16 cellular contexts compared by ENCODE assay signal in the genomic region with DNA sequence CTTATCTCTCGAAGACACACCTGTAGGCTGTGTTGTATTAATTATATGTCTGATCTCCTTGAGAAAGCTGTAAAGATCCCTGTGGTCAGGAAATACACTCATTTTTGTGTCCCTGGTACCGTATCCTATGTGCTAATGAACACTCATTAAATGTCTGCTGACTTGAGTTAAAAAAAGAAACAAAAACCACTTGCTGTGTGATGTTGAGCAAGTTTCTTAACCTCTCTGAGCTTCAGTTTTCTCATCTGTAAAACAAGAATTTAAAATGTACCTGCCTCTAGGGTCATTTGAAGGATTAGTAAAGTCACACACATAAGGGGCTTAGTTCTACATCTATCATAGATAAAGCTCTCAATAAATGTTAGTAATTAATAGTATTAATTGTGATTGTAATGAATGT.
DNase-seq lines count a peak whose midpoint lies in the region; ATAC-seq, FAIRE-seq and TF ChIP-seq lines count a peak whose summit lies in the region.
"Had no signal": no experiment of that assay in that cellular context is flagged by ENCODE, and none has a peak within 500 bp of the region (broad histone marks: within the 10 kb centered on the region; RNA-seq: fewer than 3 reads in every experiment).

No MANE protein-coding gene starts in this region.

- TF ChIP-seq POLR2A in K562 (conservative IDR thresholded peaks at IDR 0.05): no peak

- CTCF ChIA-PET in K562 (lab: Yijun Ruan, JAX; ENCODE audit: low intra/inter-chr PET ratio): no interaction called here

- peaks cover 67% of the 10 kb centered on the region for H3K4me1 ChIP-seq in OCI-LY3 (ENCODE audit: low read length)
- H3K4me1 ChIP-seq in K562 (replicated peaks in 1 of 2; ENCODE audit: control insufficient read depth in 2 of 2, insufficient read depth in 2 of 2, low read length in 2 of 2): no peaks in the 10 kb centered on the region
- H3K4me1 ChIP-seq in keratinocyte (ENCODE audit: control insufficient read depth, extremely low read depth, insufficient read depth, low read length): peaks cover 12% of the 10 kb centered on the region

- H3K27ac ChIP-seq in OCI-LY3 (ENCODE audit: low read length) (no peak overlapping the region; the same call in 1 of the 2 replicates), K562 (ENCODE audit: extremely low read depth, low read depth, low read length) (no peak overlapping the region), keratinocyte (ENCODE audit: control insufficient read depth, insufficient read depth, low read length) (no peak overlapping the region)

- intact Hi-C loops in K562 (cut with micrococcal nuclease) (no loop called here), left cardiac atrium (cut with DNase I) (no loop called here)

- H3K9me1 ChIP-seq in K562 (ENCODE audit: control insufficient read depth, insufficient read depth, low read length): no peaks in the 10 kb centered on the region
- peaks cover 3% of the 10 kb centered on the region for H3K9me1 ChIP-seq in keratinocyte (ENCODE audit: control insufficient read depth, extremely low read depth, insufficient read depth, low read length)

- no peak overlapping the region for H3K9ac ChIP-seq in OCI-LY3 (ENCODE audit: low read length)
- H3K9ac ChIP-seq in K562 (ENCODE audit: insufficient read depth in 1 of 2, low read depth in 2 of 2, low read length in 2 of 2): no peak overlapping the region
- H3K9ac ChIP-seq in keratinocyte (ENCODE audit: control insufficient read depth, extremely low read depth, insufficient read depth, low read length): no peak overlapping the region

- H2AFZ ChIP-seq in OCI-LY3 (ENCODE audit: low read depth, low read length) (no peak overlapping the region), K562 (ENCODE audit: low read depth, low read length) (no peak overlapping the region), keratinocyte (ENCODE audit: control insufficient read depth, low read length) (no peak overlapping the region)

- WGBS in K562 (ENCODE audit: insufficient coverage, low coverage, missing lambda C conversion rate): 2% methylated on average over 2 of the region's 2 CpGs

- dilution Hi-C loops in keratinocyte (cut with MboI; ENCODE audit: extremely low pct_ligation_motif_present, low sequenced_read_pairs): no loop called here

- TF ChIP-seq EP300 in K562 (IDR thresholded peaks at IDR 0.05; ENCODE audit: low read length): no peak

- BruUV-seq in K562 (replicated peaks; lab: Mats Ljungman, UMichigan): no TSS peak

- no peaks in the 10 kb centered on the region for H3K79me2 ChIP-seq in OCI-LY3 (ENCODE audit: low read length)
- no peaks in the 10 kb centered on the region for H3K79me2 ChIP-seq in K562 (ENCODE audit: control insufficient read depth, insufficient read depth, low read length)
- H3K79me2 ChIP-seq in keratinocyte (ENCODE audit: control insufficient read depth, insufficient read depth, low read length): no peaks in the 10 kb centered on the region

- FAIRE-seq in K562 (lab: Jason Lieb, UNC) (no peak), keratinocyte (lab: Jason Lieb, UNC) (peak; percentile 26)
- FAIRE-seq: GM18507 had no signal

- no peak for ATAC-seq in K562
- ATAC-seq in left cardiac atrium: no peak
- no peak for ATAC-seq in GM19324 (IDR thresholded peaks at IDR 0.05; ENCODE audit: low FRiP score, unreplicated experiment)

- H4K20me1 ChIP-seq in OCI-LY3 (ENCODE audit: insufficient read depth, low read length) (no peaks in the 10 kb centered on the region), K562 (replicated peaks; ENCODE audit: control insufficient read depth, insufficient read depth, low read length) (peaks cover under 1% of the 10 kb centered on the region), keratinocyte (ENCODE audit: control insufficient read depth, extremely low read depth, insufficient read depth, low read length) (no peaks in the 10 kb centered on the region)

- no peak for TF ChIP-seq CTCF in OCI-LY3 (IDR thresholded peaks at IDR 0.05; ENCODE audit: low read depth, low read length)
- no peak for TF ChIP-seq CTCF in K562 (IDR thresholded peaks at IDR 0.05 in 2 of 3, conservative IDR thresholded peaks at IDR 0.05 in 1 of 3; ENCODE audit: insufficient read depth in 2 of 3, low read depth in 1 of 3, low read length in 3 of 3)
- TF ChIP-seq CTCF in keratinocyte (optimal IDR thresholded peaks at IDR 0.05 in 1 of 3, IDR thresholded peaks at IDR 0.05 in 1 of 3, conservative IDR thresholded peaks at IDR 0.05 in 1 of 3; ENCODE audit: extremely low read depth in 1 of 3, insufficient read depth in 2 of 3, low read length in 3 of 3): no peak

- POLR2A ChIA-PET in K562 (lab: Yijun Ruan, JAX): interaction anchor here (1.2 kb wide), 1 partner anchor 8 kb away, joined by 3 read pairs; no protein-coding TSS in a partner anchor

- no peaks in the 10 kb centered on the region for H3K36me3 ChIP-seq in OCI-LY3 (replicated peaks; ENCODE audit: low read depth, low read length)
- H3K36me3 ChIP-seq in K562 (ENCODE audit: control insufficient read depth, insufficient read depth, low read length): no peaks in the 10 kb centered on the region
- no peaks in the 10 kb centered on the region for H3K36me3 ChIP-seq in keratinocyte (ENCODE audit: control insufficient read depth in 2 of 2, extremely low read depth in 1 of 2, insufficient read depth in 2 of 2, low read length in 2 of 2)

- in situ Hi-C loops in K562 (cut with MboI): no loop called here

- H3K9me3 ChIP-seq in OCI-LY3 (ENCODE audit: insufficient read depth, low read length) (no peaks in the 10 kb centered on the region), K562 (replicated peaks; ENCODE audit: control insufficient read depth, insufficient read depth, low read depth, low read length) (no peaks in the 10 kb centered on the region), keratinocyte (ENCODE audit: control insufficient read depth, low read depth, low read length) (no peaks in the 10 kb centered on the region)

- H3K4me3 ChIP-seq in OCI-LY3 (ENCODE audit: low read length) (no peak overlapping the region), K562 (no peak overlapping the region), keratinocyte (ENCODE audit: control insufficient read depth in 2 of 3, extremely low read depth in 1 of 3, insufficient read depth in 2 of 3, low read depth in 1 of 3, low read length in 3 of 3) (no peak overlapping the region)

- no peak for TF ChIP-seq RAD21 in K562 (CRISPR knock-in tag; conservative IDR thresholded peaks at IDR 0.05 in 1 of 2, IDR thresholded peaks at IDR 0.05 in 1 of 2)

- DNase-seq in K562 (ENCODE audit: extremely low read depth in 1 of 4, low spot score in 3 of 4) (no peak), keratinocyte (ENCODE audit: low read depth, low spot score) (no peak), NCI-H2081 treated with DMSO at 0.1 percent for 48 hours (lab: John Stamatoyannopoulos, UW) (no peak), left cardiac atrium (no peak)
- DNase-seq: C1 segment of cervical spinal cord; Calu3; CD4-positive, alpha-beta memory T cell; DMS79; EL; GDM1; GOT3; H7; HCEC 1CT had no signal

- H3K27me3 ChIP-seq in OCI-LY3 (ENCODE audit: low read depth, low read length) (peaks cover 3% of the 10 kb centered on the region; the same call in 1 of the 2 replicates), K562 (ENCODE audit: control insufficient read depth in 2 of 2, insufficient read depth in 2 of 2, low read length in 2 of 2) (peaks cover 9 to 31% of the 10 kb centered on the region in 2 experiments), keratinocyte (ENCODE audit: control insufficient read depth, extremely low read depth, insufficient read depth, low read length) (peaks cover 33% of the 10 kb centered on the region)

- H3K4me2 ChIP-seq in OCI-LY3 (ENCODE audit: low read length) (peak overlapping the region; percentile 10; the same call in 1 of the 2 replicates), K562 (ENCODE audit: insufficient read depth, low read length) (no peak overlapping the region), keratinocyte (ENCODE audit: control insufficient read depth, extremely low read depth, insufficient read depth, low read depth, low read length) (no peak overlapping the region)

TF ChIP-seq in K562, 482 proteins besides CTCF, POLR2A, EP300 and RAD21 (continues in another document):
- no peak for TF ChIP-seq ZNF197 (CRISPR knock-in tag; IDR thresholded peaks at IDR 0.05; ENCODE audit: low read depth)
- TF ChIP-seq HDAC2 (IDR thresholded peaks at IDR 0.05): no peak
- TF ChIP-seq ETS2 (tag; IDR thresholded peaks at IDR 0.05; ENCODE audit: borderline replicate concordance, poor library complexity, severe bottlenecking): no peak
- TF ChIP-seq RBM15 (IDR thresholded peaks at IDR 0.05; ENCODE audit: insufficient read depth, low read length): no peak
- TF ChIP-seq, protein P1, sequence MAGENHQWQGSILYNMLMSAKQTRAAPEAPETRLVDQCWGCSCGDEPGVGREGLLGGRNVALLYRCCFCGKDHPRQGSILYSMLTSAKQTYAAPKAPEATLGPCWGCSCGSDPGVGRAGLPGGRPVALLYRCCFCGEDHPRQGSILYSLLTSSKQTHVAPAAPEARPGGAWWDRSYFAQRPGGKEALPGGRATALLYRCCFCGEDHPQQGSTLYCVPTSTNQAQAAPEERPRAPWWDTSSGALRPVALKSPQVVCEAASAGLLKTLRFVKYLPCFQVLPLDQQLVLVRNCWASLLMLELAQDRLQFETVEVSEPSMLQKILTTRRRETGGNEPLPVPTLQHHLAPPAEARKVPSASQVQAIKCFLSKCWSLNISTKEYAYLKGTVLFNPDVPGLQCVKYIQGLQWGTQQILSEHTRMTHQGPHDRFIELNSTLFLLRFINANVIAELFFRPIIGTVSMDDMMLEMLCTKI (IDR thresholded peaks at IDR 0.05; ENCODE audit: partially characterized antibody): no peak
- TF ChIP-seq GATAD2A (IDR thresholded peaks at IDR 0.05): no peak
